ENCODE assay signal across 9 cellular contexts in genomic region chr10:77247076-77247561, GRCh38.
A peak's percentile ranks its signal among the peaks of the same experiment; 100 is the strongest.
DNase-seq lines count a peak whose midpoint lies in the region; ATAC-seq and TF ChIP-seq lines count a peak whose summit lies in the region.
"Had no signal": no experiment of that assay in that cellular context is flagged by ENCODE, and none has a peak within 500 bp of the region (broad histone marks: within the 10 kb centered on the region; RNA-seq: fewer than 3 reads in every experiment).

No MANE protein-coding gene starts in this region.

- H3K4me3 Mint-ChIP-seq in WTC11 (no peak overlapping the region), progenitor cell of endocrine pancreas (ENCODE audit: low read depth) (no peak overlapping the region)
- H3K4me3 Mint-ChIP-seq: central memory CD8-positive, alpha-beta T cell had no signal

- H3K36me3 ChIP-seq in heart right ventricle (no peaks in the 10 kb centered on the region), BE2C (no peaks in the 10 kb centered on the region)

- no peaks in the 10 kb centered on the region for H3K9me3 ChIP-seq in heart right ventricle
- no peaks in the 10 kb centered on the region for H3K9me3 ChIP-seq in BE2C

- ATAC-seq in WTC11: no peak
- peak in 7 of 8 donors; percentile 52 to 86 (median 70) for ATAC-seq in heart right ventricle

- H3K9me3 Mint-ChIP-seq in WTC11 (no peaks in the 10 kb centered on the region), progenitor cell of endocrine pancreas (ENCODE audit: low read depth) (no peaks in the 10 kb centered on the region)
- H3K9me3 Mint-ChIP-seq: central memory CD8-positive, alpha-beta T cell had no signal

- H3K27me3 ChIP-seq in heart right ventricle (peaks cover 0 to 14% (median 7%) of the 10 kb centered on the region in 7 donors), BE2C (no peaks in the 10 kb centered on the region)

- CTCF ChIA-PET in HEK293T (lab: Yijun Ruan, JAX): interaction anchor here (0.6 to 1.0 kb wide), 3 partner anchors 81 to 465 kb away, joined by 3 to 4 read pairs (median 3); no protein-coding TSS in a partner anchor
- CTCF ChIA-PET in WTC11 (lab: Charles Lee): interaction anchor here (1.0 to 1.8 kb wide), 4 partner anchors 20 to 397 kb away, joined by 3 to 13 read pairs (median 4); no protein-coding TSS in a partner anchor

- POLR2A ChIA-PET in HEK293T (lab: Yijun Ruan, JAX): no interaction called here
- POLR2A ChIA-PET in WTC11 (lab: Charles Lee): no interaction called here

- no peak overlapping the region for H3K27ac Mint-ChIP-seq in WTC11
- no peak overlapping the region for H3K27ac Mint-ChIP-seq in progenitor cell of endocrine pancreas

- WGBS in heart right ventricle, 2 donors: 39 to 59% methylated on average over 7 of the region's 7 CpGs

- H3K36me3 Mint-ChIP-seq in WTC11: no peaks in the 10 kb centered on the region
- no peaks in the 10 kb centered on the region for H3K36me3 Mint-ChIP-seq in progenitor cell of endocrine pancreas (ENCODE audit: insufficient read depth)

- no peak overlapping the region for H3K4me3 ChIP-seq in heart right ventricle
- no peak overlapping the region for H3K4me3 ChIP-seq in BE2C (ENCODE audit: low read depth, low read length)

- H3K4me1 ChIP-seq in heart right ventricle (peaks cover 0 to 47% (median 3%) of the 10 kb centered on the region in 9 donors), BE2C (peaks cover 24% of the 10 kb centered on the region)

- peak overlapping the region in 1 of 10 donors; percentile 60 for H3K27ac ChIP-seq in heart right ventricle

- DNase-seq in HEK293T (ENCODE audit: extremely low spot score): peak; percentile 21
- DNase-seq in WTC11 (ENCODE audit: low spot score): no peak
- DNase-seq in heart right ventricle: no peak
- DNase-seq in putamen (ENCODE audit: low spot score): peak; percentile 72
- DNase-seq in AG08396 (ENCODE audit: low spot score): no peak
- no peak for DNase-seq in GM19240 (ENCODE audit: insufficient read length, low spot score)
- DNase-seq in BE2C: no peak
- DNase-seq in progenitor cell of endocrine pancreas (ENCODE audit: low spot score, unreplicated experiment): no peak

- H3K27me3 Mint-ChIP-seq in WTC11 (ENCODE audit: low read depth): no peaks in the 10 kb centered on the region
- peaks cover 51% of the 10 kb centered on the region for H3K27me3 Mint-ChIP-seq in progenitor cell of endocrine pancreas
- H3K27me3 Mint-ChIP-seq: central memory CD8-positive, alpha-beta T cell had no signal

- peaks cover 8% of the 10 kb centered on the region for H3K4me1 Mint-ChIP-seq in WTC11
- H3K4me1 Mint-ChIP-seq in progenitor cell of endocrine pancreas (ENCODE audit: low read depth): peaks cover 25% of the 10 kb centered on the region

- intact Hi-C loops in heart right ventricle (cut with DNase I): no loop called here

- TF ChIP-seq CTCF in WTC11 (IDR thresholded peaks at IDR 0.05) (no peak), heart right ventricle (IDR thresholded peaks at IDR 0.05) (no peak), BE2C (IDR thresholded peaks at IDR 0.05; ENCODE audit: low read depth, low read length) (no peak), progenitor cell of endocrine pancreas (IDR thresholded peaks at IDR 0.05; ENCODE audit: unreplicated experiment) (no peak)

TF ChIP-seq in HEK293T, 16 proteins besides CTCF, POLR2A, EP300 and RAD21:
- no peak for TF ChIP-seq L3MBTL2 (conservative IDR thresholded peaks at IDR 0.05)
- no peak for TF ChIP-seq PKNOX1 (IDR thresholded peaks at IDR 0.05)
- no peak for TF ChIP-seq ARNT (IDR thresholded peaks at IDR 0.05)

TF ChIP-seq in WTC11, 78 proteins besides CTCF, POLR2A, EP300 and RAD21:
- TF ChIP-seq NR2C2 (CRISPR knock-in tag; IDR thresholded peaks at IDR 0.05): no peak
- TF ChIP-seq AR (CRISPR knock-in tag; IDR thresholded peaks at IDR 0.05): no peak
- TF ChIP-seq PRRX2 (CRISPR knock-in tag; IDR thresholded peaks at IDR 0.05): no peak
- no peak for TF ChIP-seq ZNF671 (CRISPR knock-in tag; IDR thresholded peaks at IDR 0.05)
- TF ChIP-seq GABPB1 (CRISPR knock-in tag; IDR thresholded peaks at IDR 0.05): 0 out of 2 replicates have a peak, but pooled peaks have one; percentile 28
- TF ChIP-seq JAZF1 (CRISPR knock-in tag; IDR thresholded peaks at IDR 0.05): no peak
- TF ChIP-seq MAX (CRISPR knock-in tag; IDR thresholded peaks at IDR 0.05): no peak
- no peak for TF ChIP-seq USF1 (CRISPR knock-in tag; IDR thresholded peaks at IDR 0.05)

Comparison
In these comparisons a context has a peak if more than half of its experiments do, and no peak if none do; other contexts are left out.
1. DNase-seq: peak in HEK293T (single experiment) and putamen (single experiment); none in WTC11 (single experiment), heart right ventricle (0 of 2), AG08396 (single experiment), GM19240 (single experiment), BE2C (single experiment) and progenitor cell of endocrine pancreas (single experiment).